Comparison of ENCODE assay signal across 20 cellular contexts in the genomic region with DNA sequence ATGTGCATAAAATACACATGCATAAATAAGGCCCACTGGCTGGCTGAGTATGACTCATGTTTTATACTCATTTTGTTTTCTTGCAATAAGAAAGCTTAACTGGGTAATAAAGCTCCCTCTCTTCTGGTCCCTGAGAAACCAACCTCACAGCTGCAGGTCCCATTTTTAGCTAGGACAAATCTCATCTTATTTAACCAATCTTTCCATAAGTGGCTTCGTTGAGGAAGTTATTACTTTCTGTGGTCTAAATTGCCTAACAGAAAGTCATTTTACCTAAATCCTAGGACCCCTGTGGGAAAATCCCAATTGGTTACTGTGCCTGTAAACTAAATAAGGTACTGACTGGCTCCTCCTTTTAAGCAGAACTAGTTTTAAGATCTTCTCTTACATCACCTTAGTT.
DNase-seq lines count a peak whose midpoint lies in the region; ATAC-seq and TF ChIP-seq lines count a peak whose summit lies in the region.
"Had no signal": no experiment of that assay in that cellular context is flagged by ENCODE, and none has a peak within 500 bp of the region (broad histone marks: within the 10 kb centered on the region; RNA-seq: fewer than 3 reads in every experiment).

No MANE protein-coding gene starts in this region.

- TF ChIP-seq CTCF in astrocyte of the cerebellum (IDR thresholded peaks at IDR 0.05; ENCODE audit: low read depth, low read length, missing control alignments): no peak

- no peak for DNase-seq in activated naive CD4-positive, alpha-beta T cell treated with Interleukin-2 at 50 U/mL for 16 hours
- peak; percentile 13 for DNase-seq in astrocyte of the cerebellum (ENCODE audit: low read depth)
- no peak for DNase-seq in stimulated activated naive CD4-positive, alpha-beta T cell treated with Interleukin-2 at 50 U/mL for 16 hours (lab: John Stamatoyannopoulos, UW)
- no peak for DNase-seq in activated CD8-positive, alpha-beta memory T cell treated with anti-CD3 and anti-CD28 coated beads, Interleukin-2, amount 50 U/mL, for 48 hours
- no peak for DNase-seq in effector memory CD8-positive, alpha-beta T cell
- DNase-seq: activated naive CD4-positive, alpha-beta T cell treated with anti-CD3 and anti-CD28 coated beads, Interleukin-2, amount 10 ng/mL, durations not matched to agents 7 days and 5 days; CD8-positive, alpha-beta memory T cell; KG1; naive thymus-derived CD8-positive, alpha-beta T cell; NCI-H1417; NCI-H226; NK-92 treated with Interleukin-12 subunit alpha and Interleukin-12 subunit beta, amount 100 ng/mL, for 24 hours; Right ventricle myocardium superior; spleen; T-helper 2 cell; upper lobe of right lung had no signal

- no peak overlapping the region for H3K4me3 ChIP-seq in astrocyte of the cerebellum (ENCODE audit: low read depth, low read length)
- H3K4me3 ChIP-seq: spleen, upper lobe of right lung had no signal

- ATAC-seq in HG03565 (IDR thresholded peaks at IDR 0.05; ENCODE audit: unreplicated experiment): peak; percentile 56
- no peak for ATAC-seq in GM19455 (IDR thresholded peaks at IDR 0.05; ENCODE audit: unreplicated experiment)
- no peak for ATAC-seq in effector memory CD8-positive, alpha-beta T cell (replicated peaks)
- ATAC-seq: naive thymus-derived CD8-positive, alpha-beta T cell; upper lobe of right lung had no signal

- in situ Hi-C loops in astrocyte of the cerebellum (cut with HindIII; ENCODE audit: low sequenced_read_pairs): no loop called here

- H3K36me3 Mint-ChIP-seq in activated naive CD4-positive, alpha-beta T cell treated with anti-CD3 and anti-CD28 coated beads, Interleukin-2, amount 50 U/mL, for 24 hours: no peaks in the 10 kb centered on the region
- no peaks in the 10 kb centered on the region for H3K36me3 Mint-ChIP-seq in effector memory CD8-positive, alpha-beta T cell (ENCODE audit: insufficient read depth)
- H3K36me3 Mint-ChIP-seq: activated naive CD4-positive, alpha-beta T cell treated with anti-CD3 and anti-CD28 coated beads, Interleukin-2, amount 10 ng/mL, durations not matched to agents 7 days and 5 days; CD8-positive, alpha-beta memory T cell; naive thymus-derived CD8-positive, alpha-beta T cell had no signal

- peak overlapping the region; percentile 4 for H3K27ac Mint-ChIP-seq in activated naive CD4-positive, alpha-beta T cell treated with anti-CD3 and anti-CD28 coated beads, Interleukin-2, amount 50 U/mL, for 24 hours
- no peak overlapping the region for H3K27ac Mint-ChIP-seq in effector memory CD8-positive, alpha-beta T cell
- H3K27ac Mint-ChIP-seq: activated naive CD4-positive, alpha-beta T cell treated with anti-CD3 and anti-CD28 coated beads, Interleukin-2, amount 10 ng/mL, durations not matched to agents 7 days and 5 days had no signal

- H3K9me3 Mint-ChIP-seq in activated naive CD4-positive, alpha-beta T cell treated with anti-CD3 and anti-CD28 coated beads, Interleukin-2, amount 50 U/mL, for 24 hours: no peaks in the 10 kb centered on the region
- peaks cover 1 to 8% of the 10 kb centered on the region in 2 donors for H3K9me3 Mint-ChIP-seq in effector memory CD8-positive, alpha-beta T cell

- H3K27me3 Mint-ChIP-seq in activated naive CD4-positive, alpha-beta T cell treated with anti-CD3 and anti-CD28 coated beads, Interleukin-2, amount 50 U/mL, for 24 hours: no peaks in the 10 kb centered on the region
- no peaks in the 10 kb centered on the region for H3K27me3 Mint-ChIP-seq in effector memory CD8-positive, alpha-beta T cell
- H3K27me3 Mint-ChIP-seq: activated naive CD4-positive, alpha-beta T cell treated with anti-CD3 and anti-CD28 coated beads, Interleukin-2, amount 10 ng/mL, durations not matched to agents 7 days and 5 days; CD8-positive, alpha-beta memory T cell; naive thymus-derived CD8-positive, alpha-beta T cell; stimulated activated naive CD8-positive, alpha-beta T cell treated with anti-CD3 and anti-CD28 coated beads, Interleukin-15, Interleukin-2, amounts not matched to agents 100 ng/mL and 50 ng/mL, for 24 hours had no signal

- H3K4me1 Mint-ChIP-seq in activated naive CD4-positive, alpha-beta T cell treated with anti-CD3 and anti-CD28 coated beads, Interleukin-2, amount 50 U/mL, for 24 hours: peaks cover 28% of the 10 kb centered on the region
- H3K4me1 Mint-ChIP-seq in effector memory CD8-positive, alpha-beta T cell (ENCODE audit: low read depth in 2 of 2): no peaks in the 10 kb centered on the region

- no peak overlapping the region for H3K4me3 Mint-ChIP-seq in activated naive CD4-positive, alpha-beta T cell treated with anti-CD3 and anti-CD28 coated beads, Interleukin-2, amount 50 U/mL, for 24 hours
- H3K4me3 Mint-ChIP-seq in effector memory CD8-positive, alpha-beta T cell: no peak overlapping the region
- H3K4me3 Mint-ChIP-seq: activated naive CD4-positive, alpha-beta T cell treated with anti-CD3 and anti-CD28 coated beads, Interleukin-2, amount 10 ng/mL, durations not matched to agents 7 days and 5 days; CD8-positive, alpha-beta memory T cell; naive thymus-derived CD8-positive, alpha-beta T cell; stimulated activated naive CD8-positive, alpha-beta T cell treated with anti-CD3 and anti-CD28 coated beads, Interleukin-15, Interleukin-2, amounts not matched to agents 100 ng/mL and 50 ng/mL, for 24 hours had no signal
